ENCODE assay signal across 2 cellular contexts in the genomic region with DNA sequence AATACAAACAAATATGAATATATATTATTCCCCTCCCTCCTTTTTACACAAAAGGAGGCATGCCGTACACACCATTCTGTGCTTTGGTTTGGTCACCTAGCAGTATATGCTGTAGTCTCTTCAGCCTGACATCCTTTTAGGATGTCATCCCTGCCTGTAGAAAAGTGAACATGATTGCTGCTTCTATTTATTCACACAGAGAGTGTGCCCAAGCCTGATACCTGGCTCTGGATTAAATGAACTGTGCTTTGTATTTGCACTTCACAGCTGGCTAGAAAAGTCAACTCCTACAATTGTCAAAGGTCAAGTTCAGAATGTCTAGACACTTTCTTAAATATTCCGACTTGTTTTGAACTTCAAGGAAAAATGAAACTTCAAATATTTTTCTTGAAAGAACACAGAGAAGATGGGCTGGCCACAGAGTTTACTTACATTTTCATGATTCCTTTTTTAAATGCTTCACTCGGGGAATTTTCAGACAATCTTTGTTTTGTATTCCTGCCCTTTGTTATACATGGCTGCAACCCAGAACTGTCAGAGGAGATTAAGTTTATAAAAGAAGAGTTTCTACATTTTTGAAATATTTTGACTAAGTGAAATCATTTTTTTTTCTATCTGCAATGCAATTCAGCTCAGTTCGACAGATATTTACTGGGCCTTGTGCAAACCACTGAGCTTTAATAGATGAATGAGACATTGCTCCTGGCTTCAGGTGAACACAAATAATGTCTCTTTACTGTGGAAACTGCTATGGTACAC.
TF ChIP-seq lines count a peak whose summit lies in the region.

No MANE protein-coding gene starts in this region.

TF ChIP-seq in IMR-90, 13 proteins besides CTCF, POLR2A, EP300 and RAD21:
- TF ChIP-seq RCOR1 (IDR thresholded peaks at IDR 0.05; ENCODE audit: insufficient replicate concordance, low read length) = no peak
- TF ChIP-seq MXI1 (IDR thresholded peaks at IDR 0.05; ENCODE audit: borderline replicate concordance, low read depth, low read length) = no peak
- no peak for TF ChIP-seq NFE2L2 (IDR thresholded peaks at IDR 0.05; ENCODE audit: low read depth, low read length)
- TF ChIP-seq RFX5 (IDR thresholded peaks at IDR 0.05; ENCODE audit: low read depth, low read length) = no peak
- no peak for TF ChIP-seq FOS (IDR thresholded peaks at IDR 0.05; ENCODE audit: low read depth, low read length)
- no peak for TF ChIP-seq MAFK (IDR thresholded peaks at IDR 0.05; ENCODE audit: low read depth, low read length)
- no peak for TF ChIP-seq SMC3 (IDR thresholded peaks at IDR 0.05; ENCODE audit: low read depth, low read length)
- TF ChIP-seq MAZ (IDR thresholded peaks at IDR 0.05; ENCODE audit: borderline replicate concordance, low read depth, low read length) = no peak
- TF ChIP-seq, protein P1, sequence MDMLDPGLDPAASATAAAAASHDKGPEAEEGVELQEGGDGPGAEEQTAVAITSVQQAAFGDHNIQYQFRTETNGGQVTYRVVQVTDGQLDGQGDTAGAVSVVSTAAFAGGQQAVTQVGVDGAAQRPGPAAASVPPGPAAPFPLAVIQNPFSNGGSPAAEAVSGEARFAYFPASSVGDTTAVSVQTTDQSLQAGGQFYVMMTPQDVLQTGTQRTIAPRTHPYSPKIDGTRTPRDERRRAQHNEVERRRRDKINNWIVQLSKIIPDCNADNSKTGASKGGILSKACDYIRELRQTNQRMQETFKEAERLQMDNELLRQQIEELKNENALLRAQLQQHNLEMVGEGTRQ (IDR thresholded peaks at IDR 0.05; ENCODE audit: low read depth, low read length) = no peak
- no peak for TF ChIP-seq CHD1 (IDR thresholded peaks at IDR 0.05; ENCODE audit: low read depth, low read length)
- no peak for TF ChIP-seq CEBPB (IDR thresholded peaks at IDR 0.05; ENCODE audit: low read depth, low read length)
- TF ChIP-seq ELK1 (IDR thresholded peaks at IDR 0.05; ENCODE audit: borderline replicate concordance, low read depth, low read length) = no peak
- TF ChIP-seq BHLHE40 (IDR thresholded peaks at IDR 0.05; ENCODE audit: low read depth, low read length) = no peak

TF ChIP-seq in HepG2, 621 proteins besides CTCF, POLR2A, EP300 and RAD21:
- no peak for TF ChIP-seq TBP (CRISPR knock-in tag; IDR thresholded peaks at IDR 0.05)
- TF ChIP-seq RAD51 (IDR thresholded peaks at IDR 0.05; ENCODE audit: borderline replicate concordance) = no peak
- 0 out of 2 replicates have a peak, but pooled peaks have one; percentile 8 for TF ChIP-seq BCL6 (CRISPR knock-in tag; IDR thresholded peaks at IDR 0.05)
